Comparison of ENCODE assay signal across 8 cellular contexts in genomic region chr5:132961887-132962286, GRCh38. TPM values are rescaled to one million over a fixed set of nuclear protein-coding genes. Genes with fewer than 3 reads are reported as not detected.
DNase-seq lines count a peak whose midpoint lies in the region; ATAC-seq, FAIRE-seq and TF ChIP-seq lines count a peak whose summit lies in the region.

No MANE protein-coding gene starts in this region.

- H3K4me1 Mint-ChIP-seq in activated naive CD8-positive, alpha-beta T cell treated with anti-CD3 and anti-CD28 coated beads, Interleukin-2, amount 10 ng/mL, durations not matched to agents 7 days and 5 days, result peaks cover 22% of the 10 kb centered on the region

- ATAC-seq in left ventricle myocardium superior, result no peak
- no peak for ATAC-seq in activated naive CD8-positive, alpha-beta T cell treated with anti-CD3 and anti-CD28 coated beads, Interleukin-2, amount 10 ng/mL, durations not matched to agents 7 days and 5 days (ENCODE audit: low read depth)

- no peak for DNase-seq in left ventricle myocardium inferior
- no peak for DNase-seq in left ventricle myocardium superior
- DNase-seq in activated naive CD8-positive, alpha-beta T cell treated with anti-CD3 and anti-CD28 coated beads, Interleukin-2, amount 10 ng/mL, durations not matched to agents 7 days and 5 days, result no peak
- peak; percentile 32 for DNase-seq in superior temporal gyrus (ENCODE audit: extremely low spot score)
- no peak for DNase-seq in GM13977 (ENCODE audit: low spot score)
- DNase-seq in mucosa of gallbladder (ENCODE audit: low spot score), result no peak
- no peak for DNase-seq in NCI-H748 (lab: John Stamatoyannopoulos, UW; ENCODE audit: unreplicated experiment)

- POLR2A ChIA-PET in activated naive CD8-positive, alpha-beta T cell treated with anti-CD3 and anti-CD28 coated beads, Interleukin-2, amount 10 ng/mL, durations not matched to agents 7 days and 5 days (lab: Charles Lee), result interaction anchor here (0.6 to 3.6 kb wide), 7 partner anchors 25 to 1646 kb away, joined by 3 to 33 read pairs (median 3); partner anchors contain the start of genes HSPA4 and UBE2B

- no peaks in the 10 kb centered on the region for H3K27me3 ChIP-seq in left ventricle myocardium inferior (ENCODE audit: low read depth)

- H3K27ac ChIP-seq in left ventricle myocardium inferior (replicated peaks), result peak overlapping the region; percentile 99

- peak overlapping the region; percentile 96 for H3K27ac Mint-ChIP-seq in activated naive CD8-positive, alpha-beta T cell treated with anti-CD3 and anti-CD28 coated beads, Interleukin-2, amount 10 ng/mL, durations not matched to agents 7 days and 5 days

- no peaks in the 10 kb centered on the region for H3K36me3 ChIP-seq in left ventricle myocardium inferior

- H3K27me3 Mint-ChIP-seq in activated naive CD8-positive, alpha-beta T cell treated with anti-CD3 and anti-CD28 coated beads, Interleukin-2, amount 10 ng/mL, durations not matched to agents 7 days and 5 days, result no peaks in the 10 kb centered on the region

- H3K36me3 Mint-ChIP-seq in activated naive CD8-positive, alpha-beta T cell treated with anti-CD3 and anti-CD28 coated beads, Interleukin-2, amount 10 ng/mL, durations not matched to agents 7 days and 5 days, result peaks cover 3% of the 10 kb centered on the region

- peak overlapping the region; percentile 97 for H3K4me3 Mint-ChIP-seq in activated naive CD8-positive, alpha-beta T cell treated with anti-CD3 and anti-CD28 coated beads, Interleukin-2, amount 10 ng/mL, durations not matched to agents 7 days and 5 days

- intact Hi-C loops in left ventricle myocardium inferior (cut with micrococcal nuclease) (no loop called here), left ventricle myocardium superior (cut with micrococcal nuclease) (no loop called here)

- peak overlapping the region; percentile 99 for H3K4me3 ChIP-seq in left ventricle myocardium inferior

- TF ChIP-seq CTCF in left ventricle myocardium inferior (IDR thresholded peaks at IDR 0.05; ENCODE audit: borderline replicate concordance), result no peak
- TF ChIP-seq CTCF in GM13977 (IDR thresholded peaks at IDR 0.05; ENCODE audit: extremely low read depth, insufficient read depth, missing control alignments), result no peak

- in situ Hi-C loops in GM13977 (cut with MboI; ENCODE audit: low pct_unique_long_range_greater_than_20kb, low sequenced_read_pairs, unreplicated experiment), result no loop called here

- peak; percentile 49 for FAIRE-seq in islet of Langerhans (lab: Jason Lieb, UNC)

- H3K9me3 ChIP-seq in left ventricle myocardium inferior (replicated peaks), result no peaks in the 10 kb centered on the region

- peaks cover 67% of the 10 kb centered on the region for H3K4me1 ChIP-seq in left ventricle myocardium inferior

- no peaks in the 10 kb centered on the region for H3K9me3 Mint-ChIP-seq in activated naive CD8-positive, alpha-beta T cell treated with anti-CD3 and anti-CD28 coated beads, Interleukin-2, amount 10 ng/mL, durations not matched to agents 7 days and 5 days

RNA-seq across cellular contexts. Expression of gene AFF4, which starts 1.5 kb away (rescaled TPM):
- total RNA-seq in left ventricle myocardium inferior, result 32.1 TPM
- 33.0 TPM for total RNA-seq in left ventricle myocardium superior
- 10 to 100 TPM; 40.3 to 42.1 TPM for total RNA-seq in activated naive CD8-positive, alpha-beta T cell treated with anti-CD3 and anti-CD28 coated beads, Interleukin-2, amount 10 ng/mL, durations not matched to agents 7 days and 5 days
- 87.7 TPM for total RNA-seq in mucosa of gallbladder
